Comparison of ENCODE assay signal across 10 cellular contexts in the genomic region with DNA sequence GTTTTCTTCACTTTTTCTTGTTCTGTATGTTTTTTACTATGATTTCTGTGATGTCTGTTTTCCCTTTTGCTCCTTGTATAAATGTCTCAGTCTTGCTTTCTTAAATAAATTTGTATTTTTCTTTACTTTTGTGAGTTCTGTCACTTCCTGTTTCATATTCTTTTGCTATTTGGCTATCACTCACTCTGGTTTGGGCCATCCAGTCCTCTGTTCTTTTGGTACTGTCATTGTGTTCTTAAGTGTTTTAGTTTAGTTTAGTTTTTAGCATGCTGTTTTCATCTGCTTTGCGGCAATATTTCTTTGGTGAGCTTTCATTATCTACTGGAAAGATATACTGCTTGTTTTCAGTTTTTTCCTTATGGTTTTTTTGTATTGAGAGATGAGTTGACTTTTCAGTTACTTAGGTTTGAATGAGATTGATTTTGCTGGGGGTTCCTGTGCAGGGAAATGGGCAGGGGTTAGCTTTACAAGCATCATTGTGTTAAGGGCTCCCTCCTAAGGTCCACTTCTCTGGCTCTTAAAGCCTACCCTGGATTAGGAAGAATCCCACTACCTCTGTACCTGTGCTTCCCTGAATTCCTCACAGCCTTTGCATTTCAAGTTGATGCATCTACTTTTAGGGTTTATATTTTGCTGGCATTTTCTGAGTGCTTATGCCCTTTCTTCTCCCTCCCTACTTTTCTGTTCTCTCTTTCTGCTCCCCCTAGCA. TPM values are rescaled to one million over a fixed set of nuclear protein-coding genes. Genes with fewer than 3 reads are reported as not detected.
A peak's percentile ranks its signal among the peaks of the same experiment; 100 is the strongest.
DNase-seq lines count a peak whose midpoint lies in the region; ATAC-seq, FAIRE-seq and TF ChIP-seq lines count a peak whose summit lies in the region.
"Had no signal": no experiment of that assay in that cellular context is flagged by ENCODE, and none has a peak within 500 bp of the region (broad histone marks: within the 10 kb centered on the region; RNA-seq: fewer than 3 reads in every experiment).

No MANE protein-coding gene starts in this region.

- ATAC-seq in HG02571 (IDR thresholded peaks at IDR 0.05; ENCODE audit: unreplicated experiment): no peak

- H3K9me3 ChIP-seq in Karpas-422 (ENCODE audit: low read length) (no peaks in the 10 kb centered on the region), endodermal cell (ENCODE audit: control insufficient read depth, low read length) (no peaks in the 10 kb centered on the region), stomach (no peaks in the 10 kb centered on the region)
- H3K9me3 ChIP-seq: Peyer's patch had no signal

- peaks cover 42% of the 10 kb centered on the region for H3K36me3 Mint-ChIP-seq in endodermal cell (ENCODE audit: low read depth)

- no peak overlapping the region for H3K4me3 Mint-ChIP-seq in endodermal cell

- no peaks in the 10 kb centered on the region for H4K20me1 ChIP-seq in Karpas-422 (ENCODE audit: insufficient read depth, low read depth, low read length)

- H3K27me3 Mint-ChIP-seq in endodermal cell (ENCODE audit: insufficient read depth): no peaks in the 10 kb centered on the region

- peak; percentile 83 for FAIRE-seq in GM19239 (lab: Jason Lieb, UNC)

- no peak for DNase-seq in GM19239 (ENCODE audit: insufficient read length, low spot score)
- no peak for DNase-seq in Karpas-422
- DNase-seq in endodermal cell: no peak
- DNase-seq in stomach: no peak
- no peak for DNase-seq in medulla oblongata (ENCODE audit: extremely low spot score)
- no peak for DNase-seq in NCI-H524 (lab: John Stamatoyannopoulos, UW)
- DNase-seq: NCI-H2107, Peyer's patch had no signal

- TF ChIP-seq EP300 in stomach (IDR thresholded peaks at IDR 0.05): no peak

- intact Hi-C loops in stomach (cut with DNase I; ENCODE audit: low total_unique reads): no loop called here

- H3K4me1 ChIP-seq in Karpas-422 (ENCODE audit: low read length) (peaks cover 24% of the 10 kb centered on the region), endodermal cell (ENCODE audit: control insufficient read depth, insufficient read depth, low read length) (no peaks in the 10 kb centered on the region), stomach (peaks cover 0 to 16% (median 0%) of the 10 kb centered on the region in 4 donors)
- H3K4me1 ChIP-seq: Peyer's patch had no signal

- no peak overlapping the region for H2AFZ ChIP-seq in Karpas-422 (ENCODE audit: low read length)

- H3K9me3 Mint-ChIP-seq in endodermal cell: no peaks in the 10 kb centered on the region

- H3K9ac ChIP-seq in Karpas-422 (ENCODE audit: low read length): no peak overlapping the region
- H3K9ac ChIP-seq in endodermal cell (ENCODE audit: extremely low read depth, low read length, poor library complexity, severe bottlenecking): no peak overlapping the region

- peak overlapping the region; percentile 41 for H3K27ac Mint-ChIP-seq in endodermal cell

- H3K27ac ChIP-seq in Karpas-422 (ENCODE audit: low read length): peak overlapping the region; percentile 63
- H3K27ac ChIP-seq in endodermal cell (ENCODE audit: low read depth, low read length): no peak overlapping the region
- H3K27ac ChIP-seq in stomach: no peak overlapping the region
- H3K27ac ChIP-seq: Peyer's patch had no signal

- peaks cover 3% of the 10 kb centered on the region for H3K4me1 Mint-ChIP-seq in endodermal cell

- peak overlapping the region; percentile 32 for H3K4me2 ChIP-seq in Karpas-422 (ENCODE audit: low read depth, low read length, poor library complexity, severe bottlenecking)

- peak overlapping the region; percentile 31; the same call in 1 of the 2 replicates for H3K4me3 ChIP-seq in GM08714 (ENCODE audit: low read length)
- H3K4me3 ChIP-seq in Karpas-422 (ENCODE audit: low read length): no peak overlapping the region
- H3K4me3 ChIP-seq in endodermal cell (ENCODE audit: low read length): no peak overlapping the region
- no peak overlapping the region for H3K4me3 ChIP-seq in stomach
- H3K4me3 ChIP-seq: Peyer's patch had no signal

- no peak for TF ChIP-seq POLR2A in stomach (IDR thresholded peaks at IDR 0.05)

- TF ChIP-seq CTCF in endodermal cell (conservative IDR thresholded peaks at IDR 0.05) (no peak), stomach (IDR thresholded peaks at IDR 0.05) (no peak)

- H3K27me3 ChIP-seq in Karpas-422 (ENCODE audit: low read length) (no peaks in the 10 kb centered on the region), endodermal cell (ENCODE audit: control insufficient read depth, insufficient read depth, low read length, poor library complexity, severe bottlenecking) (no peaks in the 10 kb centered on the region), stomach (no peaks in the 10 kb centered on the region)
- H3K27me3 ChIP-seq: Peyer's patch had no signal

- peaks cover 74% of the 10 kb centered on the region for H3K79me2 ChIP-seq in Karpas-422 (ENCODE audit: low read length)

- WGBS in endodermal cell (ENCODE audit: insufficient coverage in 1 of 2, insufficient read length in 1 of 2), 2 experiments: 97% methylated on average over 1 of the region's 1 CpG; no CpG with 5 or more reads in 1 of the 2 experiments
- 73 to 98% (median 94%) methylated on average over 1 of the region's 1 CpG for WGBS in stomach, 5 donors

- H3K9me2 ChIP-seq in Karpas-422 (replicated peaks; ENCODE audit: insufficient read depth, low read length): no peaks in the 10 kb centered on the region

- peaks cover 49% of the 10 kb centered on the region for H3K36me3 ChIP-seq in Karpas-422 (ENCODE audit: insufficient read depth, low read length)
- H3K36me3 ChIP-seq in endodermal cell (ENCODE audit: control insufficient read depth, insufficient read depth, low read length): peaks cover 64% of the 10 kb centered on the region
- H3K36me3 ChIP-seq in stomach: peaks cover 2 to 74% (median 55%) of the 10 kb centered on the region in 4 donors

RNA-seq across cellular contexts. Expression of gene PDCD6IP, which starts 35.1 kb away (rescaled TPM):
- 169 and 179 TPM in 2 replicates for total RNA-seq in Karpas-422 (2014; rRNA removed; shearing (Covaris generic); ENCODE audit: low replicate concordance)
- total RNA-seq in endodermal cell: 100 to 1,000 TPM; 120 to 134 TPM
- 107 TPM for polyA plus RNA-seq in endodermal cell (2013, experiment 1 of 2)
- 92.4 TPM for polyA plus RNA-seq in endodermal cell (2013, experiment 2 of 2)
- total RNA-seq in stomach: 100 to 1,000 TPM in 4 of 5 donors, 10 to 100 TPM in 1; 33.9 to 243 (median 102) TPM
- 10 to 100 TPM; 23.5 to 47.2 (median 32.4) TPM for polyA plus RNA-seq in stomach
